Comparison of ENCODE assay signal across 26 cellular contexts in the genomic region with DNA sequence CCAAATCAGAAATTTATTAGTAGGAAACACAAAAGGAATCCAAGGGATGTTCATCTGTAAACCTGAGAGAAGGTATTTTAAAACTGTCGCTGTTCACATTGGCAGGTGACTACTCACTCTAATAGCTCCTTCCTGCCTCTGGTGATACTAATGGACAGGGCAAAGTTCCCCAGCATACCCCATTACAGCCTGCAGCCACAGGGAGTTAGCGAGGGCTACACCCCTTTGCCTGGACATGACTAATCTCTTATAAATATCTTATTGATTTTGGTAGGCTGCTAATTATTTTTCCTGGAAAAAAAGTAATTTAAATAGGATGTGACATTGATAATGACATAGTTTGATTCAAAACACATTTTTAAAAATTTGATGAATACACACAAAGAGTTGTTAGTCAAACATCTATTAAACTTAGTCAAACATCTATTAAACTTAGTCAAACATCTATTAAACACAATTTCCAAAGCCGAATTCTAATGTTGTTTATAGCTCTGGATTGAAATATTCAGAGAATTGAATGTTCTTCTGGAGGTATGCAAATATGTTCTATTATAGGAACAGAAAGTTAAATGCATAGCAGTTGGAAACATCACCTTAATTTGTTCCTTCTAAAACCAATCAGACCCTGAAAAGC.
DNase-seq lines count a peak whose midpoint lies in the region; ATAC-seq, FAIRE-seq and TF ChIP-seq lines count a peak whose summit lies in the region.
"Had no signal": no experiment of that assay in that cellular context is flagged by ENCODE, and none has a peak within 500 bp of the region (broad histone marks: within the 10 kb centered on the region; RNA-seq: fewer than 3 reads in every experiment).

No MANE protein-coding gene starts in this region.

- H3K4me1 ChIP-seq in endodermal cell (ENCODE audit: control insufficient read depth, insufficient read depth, low read length) = no peaks in the 10 kb centered on the region
- H3K4me1 ChIP-seq: Caco-2 had no signal

- peaks cover 44% of the 10 kb centered on the region for H3K9me3 ChIP-seq in endodermal cell (ENCODE audit: control insufficient read depth, low read length)

- TF ChIP-seq CTCF in endodermal cell (conservative IDR thresholded peaks at IDR 0.05) (no peak), progenitor cell of endocrine pancreas (IDR thresholded peaks at IDR 0.05; ENCODE audit: unreplicated experiment) (no peak)

- H3K27ac Mint-ChIP-seq in endodermal cell = no peak overlapping the region
- peak overlapping the region; percentile 49 for H3K27ac Mint-ChIP-seq in progenitor cell of endocrine pancreas
- H3K27ac Mint-ChIP-seq: CD8-positive, alpha-beta T cell had no signal

- H3K4me3 Mint-ChIP-seq in endodermal cell (no peak overlapping the region), progenitor cell of endocrine pancreas (ENCODE audit: low read depth) (no peak overlapping the region)
- H3K4me3 Mint-ChIP-seq: CD8-positive, alpha-beta T cell had no signal

- H3K9me3 Mint-ChIP-seq in endodermal cell (peaks cover 23% of the 10 kb centered on the region), progenitor cell of endocrine pancreas (ENCODE audit: low read depth) (peaks cover 6% of the 10 kb centered on the region)

- peaks cover 64% of the 10 kb centered on the region for H3K36me3 Mint-ChIP-seq in endodermal cell (ENCODE audit: low read depth)
- H3K36me3 Mint-ChIP-seq in progenitor cell of endocrine pancreas (ENCODE audit: insufficient read depth) = peaks cover 42% of the 10 kb centered on the region
- H3K36me3 Mint-ChIP-seq: CD8-positive, alpha-beta T cell had no signal

- ATAC-seq in GM18858 (IDR thresholded peaks at IDR 0.05; ENCODE audit: unreplicated experiment) = no peak
- no peak for ATAC-seq in GM21576 (IDR thresholded peaks at IDR 0.05; ENCODE audit: unreplicated experiment)
- ATAC-seq: CD8-positive, alpha-beta T cell; HepG2; Panc1 had no signal

- peak; percentile 39 for FAIRE-seq in A204.1 (lab: Jason Lieb, UNC)
- FAIRE-seq: GM12891, HepG2 had no signal

- H3K4me3 ChIP-seq in endodermal cell (ENCODE audit: low read length) = peak overlapping the region; percentile 4
- H3K4me3 ChIP-seq: GM23248 had no signal

- WGBS in endodermal cell (ENCODE audit: insufficient coverage in 1 of 2, insufficient read length in 1 of 2), 2 experiments = 100% methylated on average over 2 of the region's 3 CpGs; no CpG with 5 or more reads in 1 of the 2 experiments

- H3K27ac ChIP-seq in endodermal cell (ENCODE audit: low read depth, low read length) = no peak overlapping the region
- H3K27ac ChIP-seq: GM23248 had no signal

- no peaks in the 10 kb centered on the region for H3K27me3 Mint-ChIP-seq in endodermal cell (ENCODE audit: insufficient read depth)
- no peaks in the 10 kb centered on the region for H3K27me3 Mint-ChIP-seq in progenitor cell of endocrine pancreas

- peaks cover 89% of the 10 kb centered on the region for H3K36me3 ChIP-seq in endodermal cell (ENCODE audit: control insufficient read depth, insufficient read depth, low read length)

- no peaks in the 10 kb centered on the region for H3K4me1 Mint-ChIP-seq in endodermal cell
- H3K4me1 Mint-ChIP-seq in progenitor cell of endocrine pancreas (ENCODE audit: low read depth) = peaks cover 3% of the 10 kb centered on the region

- no peak overlapping the region for H3K9ac ChIP-seq in endodermal cell (ENCODE audit: extremely low read depth, low read length, poor library complexity, severe bottlenecking)
- H3K9ac ChIP-seq: GM23248 had no signal

- no peaks in the 10 kb centered on the region for H3K27me3 ChIP-seq in endodermal cell (ENCODE audit: control insufficient read depth, insufficient read depth, low read length, poor library complexity, severe bottlenecking)

- DNase-seq in HT-29 (ENCODE audit: low spot score) (peak; percentile 58), endodermal cell (no peak), progenitor cell of endocrine pancreas (ENCODE audit: low spot score, unreplicated experiment) (no peak), NCI-H774 (lab: John Stamatoyannopoulos, UW) (no peak), cortex of kidney (lab: John Stamatoyannopoulos, UW) (no peak)
- DNase-seq: C1 segment of cervical spinal cord; Caco-2; CD8-positive, alpha-beta T cell; DMS 273 treated with DMSO at 0.1 percent for 48 hours; DMS79; EL; GF-D8; GM23248; H7; NCI-H187 treated with DMSO at 0.1 percent for 48 hours; NCI-H2171 treated with DMSO at 0.1 percent for 48 hours; NCI-H345; NCI-H510A treated with DMSO at 0.1 percent for 48 hours; SHP77 treated with DMSO at 0.1 percent for 48 hours; T-helper 1 cell had no signal
